ENCODE assay signal across 8 cellular contexts in genomic region chr12:32558941-32559340, GRCh38.
DNase-seq lines count a peak whose midpoint lies in the region; ATAC-seq and TF ChIP-seq lines count a peak whose summit lies in the region.

No MANE protein-coding gene starts in this region.

- H2AFZ ChIP-seq in neuronal stem cell (ENCODE audit: low read length), result no peak overlapping the region

- no peak overlapping the region for H3K14ac ChIP-seq in neuronal stem cell (ENCODE audit: low read length)

- no peak overlapping the region for H3K4ac ChIP-seq in neuronal stem cell (ENCODE audit: low read length)

- peaks cover 5 to 8% of the 10 kb centered on the region in 2 donors for H3K4me1 ChIP-seq in neuronal stem cell (ENCODE audit: control insufficient read depth in 2 of 2, insufficient read depth in 1 of 2, low read depth in 1 of 2, low read length in 2 of 2)

- H4K8ac ChIP-seq in neuronal stem cell (ENCODE audit: low read depth, low read length), result no peak overlapping the region

- intact Hi-C loops in sciatic nerve (cut with DNase I), result no loop called here

- peak overlapping the region; percentile 33; the same call in 1 of the 2 replicates for H3K4me3 ChIP-seq in WI38 (ENCODE audit: low read depth, low read length)
- no peak overlapping the region for H3K4me3 ChIP-seq in neuronal stem cell (ENCODE audit: low read length in 2 of 2)

- no peaks in the 10 kb centered on the region for H3K27me3 ChIP-seq in neuronal stem cell (ENCODE audit: control insufficient read depth in 3 of 3, insufficient read depth in 3 of 3, low read depth in 1 of 3, low read length in 3 of 3)

- TF ChIP-seq CTCF in WI38 (IDR thresholded peaks at IDR 0.05; ENCODE audit: low read depth, low read length), result no peak

- no peak overlapping the region for H2AK5ac ChIP-seq in neuronal stem cell (ENCODE audit: low read depth, low read length)

- H4K91ac ChIP-seq in neuronal stem cell (ENCODE audit: low read depth, low read length, poor library complexity), result no peak overlapping the region

- H3K9me3 ChIP-seq in neuronal stem cell (replicated peaks in 1 of 2; ENCODE audit: control insufficient read depth in 2 of 2, insufficient read depth in 1 of 2, low read depth in 1 of 2, low read length in 2 of 2), result peaks cover under 1% of the 10 kb centered on the region in 2 donors

- no peak overlapping the region for H2BK5ac ChIP-seq in neuronal stem cell (ENCODE audit: low read length)

- no peak overlapping the region for H3K27ac ChIP-seq in neuronal stem cell (replicated peaks; ENCODE audit: low read length)

- ATAC-seq in GM19023 (IDR thresholded peaks at IDR 0.05; ENCODE audit: unreplicated experiment), result peak; percentile 95
- peak; percentile 98 for ATAC-seq in HG02943 (IDR thresholded peaks at IDR 0.05; ENCODE audit: low read depth, unreplicated experiment)
- peak; percentile 74 for ATAC-seq in sciatic nerve

- H2BK15ac ChIP-seq in neuronal stem cell (ENCODE audit: low read length), result no peak overlapping the region

- peaks cover 6% of the 10 kb centered on the region for H3K79me1 ChIP-seq in neuronal stem cell (ENCODE audit: low read depth, low read length)

- no peak overlapping the region for H3K23ac ChIP-seq in neuronal stem cell (ENCODE audit: low read depth, low read length, poor library complexity)

- H3K9ac ChIP-seq in neuronal stem cell (ENCODE audit: low read depth, low read length, poor library complexity), result no peak overlapping the region

- DNase-seq in sciatic nerve (ENCODE audit: low spot score) (no peak), NCI-H345 (lab: John Stamatoyannopoulos, UW) (no peak), NCI-H526 (lab: John Stamatoyannopoulos, UW) (no peak), middle frontal gyrus (ENCODE audit: extremely low spot score, low spot score) (no peak), neuronal stem cell (ENCODE audit: low spot score) (no peak)

- peaks cover under 1 to 1% of the 10 kb centered on the region in 2 donors for H3K36me3 ChIP-seq in neuronal stem cell (replicated peaks in 1 of 2; ENCODE audit: control insufficient read depth in 2 of 2, insufficient read depth in 2 of 2, low read length in 2 of 2)

- no CpG with 5 or more reads among the region's 2 CpGs for WGBS in neuronal stem cell (ENCODE audit: extremely low coverage in 2 of 2, insufficient read length in 2 of 2, insufficient replicate concordance in 1 of 2), 2 donors

- H2BK12ac ChIP-seq in neuronal stem cell (ENCODE audit: low read length), result no peak overlapping the region

- H2BK120ac ChIP-seq in neuronal stem cell (ENCODE audit: low read depth, low read length), result no peak overlapping the region

- H3K18ac ChIP-seq in neuronal stem cell (ENCODE audit: low read length), result no peak overlapping the region

- no peak overlapping the region for H3K4me2 ChIP-seq in neuronal stem cell (ENCODE audit: insufficient read depth, low read length, poor library complexity, severe bottlenecking)
